Comparison of ENCODE assay signal across 8 cellular contexts in the genomic region with DNA sequence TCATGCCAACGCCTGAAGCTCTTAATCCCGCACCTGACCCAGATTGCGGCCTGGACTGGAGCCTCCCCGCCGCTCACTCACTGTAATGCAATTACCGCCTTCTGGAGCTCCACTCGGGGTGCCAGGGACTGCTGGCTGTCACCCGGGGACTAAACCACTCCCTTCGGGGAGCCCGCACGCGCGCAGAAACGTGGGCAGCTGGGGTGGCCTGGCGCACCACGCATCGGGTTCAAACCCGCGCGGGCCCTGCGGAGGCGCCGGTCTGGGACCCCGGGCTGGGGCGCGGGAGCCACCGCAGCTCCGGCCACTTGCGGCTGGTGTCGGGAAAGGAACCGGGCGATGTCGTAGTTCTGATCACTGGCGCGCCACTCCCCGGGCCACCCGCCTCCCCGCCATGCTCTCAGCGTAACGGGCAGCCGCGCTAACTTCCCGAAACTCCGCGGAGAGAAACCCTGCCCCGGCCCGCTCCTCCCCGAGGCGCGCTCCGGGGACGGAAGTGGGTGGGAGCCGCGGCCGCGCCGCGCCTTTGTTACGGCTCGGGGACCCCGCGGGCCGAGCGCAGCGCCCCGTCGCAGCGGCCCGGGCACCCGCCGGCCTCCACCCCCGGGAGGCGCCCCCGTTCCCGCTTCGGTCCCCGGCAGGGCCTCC.
DNase-seq lines count a peak whose midpoint lies in the region; ATAC-seq, FAIRE-seq and TF ChIP-seq lines count a peak whose summit lies in the region.

No MANE protein-coding gene starts in this region.

- H3K9ac ChIP-seq in GM12878 (ENCODE audit: control insufficient read depth, insufficient read depth, low read length), result no peak overlapping the region
- H3K9ac ChIP-seq in smooth muscle cell (ENCODE audit: low read depth), result peak overlapping the region; percentile 76

- H3K27me3 ChIP-seq in BJ (ENCODE audit: control insufficient read depth, insufficient read depth, low read length) (peaks cover 9% of the 10 kb centered on the region), GM12878 (replicated peaks in 1 of 2; ENCODE audit: control insufficient read depth in 2 of 2, insufficient read depth in 2 of 2, low read length in 1 of 2) (peaks cover 1 to 10% of the 10 kb centered on the region in 2 experiments), smooth muscle cell (ENCODE audit: low read depth) (no peaks in the 10 kb centered on the region)

- peak overlapping the region; percentile 71 for H3K4me3 ChIP-seq in BJ (ENCODE audit: low read depth, low read length)
- H3K4me3 ChIP-seq in GM12878, result peak overlapping the region; percentile 53; the same call in 1 of the 2 replicates
- peak overlapping the region; percentile 78 for H3K4me3 ChIP-seq in iPS-18c (ENCODE audit: insufficient read depth, low read depth, low read length)
- H3K4me3 ChIP-seq in smooth muscle cell, result peak overlapping the region; percentile 77

- H3K36me3 ChIP-seq in BJ (ENCODE audit: control insufficient read depth, insufficient read depth, low read length) (no peaks in the 10 kb centered on the region), GM12878 (ENCODE audit: control insufficient read depth in 2 of 2, insufficient read depth in 2 of 2, low read length in 1 of 2) (no peaks in the 10 kb centered on the region), smooth muscle cell (ENCODE audit: low read depth) (no peaks in the 10 kb centered on the region)

- TF ChIP-seq CTCF in BJ (IDR thresholded peaks at IDR 0.05; ENCODE audit: insufficient read depth, low read depth, low read length) (no peak), GM12878 (IDR thresholded peaks at IDR 0.05 in 2 of 3, conservative IDR thresholded peaks at IDR 0.05 in 1 of 3; ENCODE audit: control insufficient read depth in 2 of 3, extremely low read depth in 1 of 3, insufficient read depth in 1 of 3, low read depth in 3 of 3, low read length in 3 of 3) (no peak), smooth muscle cell (IDR thresholded peaks at IDR 0.05; ENCODE audit: borderline replicate concordance, insufficient read depth, poor library complexity, severe bottlenecking) (no peak)

- in situ Hi-C loops in GM12878 (cut with MboI), result no loop called here

- BruUV-seq in GM12878 (replicated peaks; lab: Mats Ljungman, UMichigan), result no TSS peak

- ATAC-seq in GM19324 (IDR thresholded peaks at IDR 0.05; ENCODE audit: low FRiP score, unreplicated experiment) (peak; percentile 52), HG03432 (IDR thresholded peaks at IDR 0.05; ENCODE audit: unreplicated experiment) (peak; percentile 52), GM12878 (peak; percentile 63)

- WGBS in GM12878 (ENCODE audit: insufficient coverage, insufficient replicate concordance, low lambda C conversion rate, missing lambda C conversion rate), result 15% methylated on average over 59 of the region's 77 CpGs
- 2% methylated on average over 52 of the region's 77 CpGs for WGBS in smooth muscle cell (ENCODE audit: low lambda C conversion rate)

- TF ChIP-seq EP300 in GM12878 (IDR thresholded peaks at IDR 0.05; ENCODE audit: borderline replicate concordance in 1 of 2, control insufficient read depth in 1 of 2, low read depth in 2 of 2, low read length in 2 of 2), result no peak

- TF ChIP-seq POLR2A in GM12878 (IDR thresholded peaks at IDR 0.05; ENCODE audit: low read depth, low read length), result no peak

- no peak overlapping the region for H3K27ac ChIP-seq in GM12878 (ENCODE audit: control insufficient read depth, insufficient read depth)
- peak overlapping the region; percentile 50 for H3K27ac ChIP-seq in smooth muscle cell (ENCODE audit: low read depth)

- H3K4me1 ChIP-seq in GM12878 (ENCODE audit: control insufficient read depth, insufficient read depth, low read length), result no peaks in the 10 kb centered on the region
- peaks cover 39% of the 10 kb centered on the region for H3K4me1 ChIP-seq in smooth muscle cell (ENCODE audit: low read depth)

- peak overlapping the region; percentile 23; the same call in 1 of the 2 replicates for H2AFZ ChIP-seq in GM12878 (ENCODE audit: control insufficient read depth, low read depth, low read length)
- peak overlapping the region; percentile 63 for H2AFZ ChIP-seq in smooth muscle cell (ENCODE audit: low read depth)

- intact Hi-C loops in GM12878 (cut with micrococcal nuclease; ENCODE audit: unreplicated experiment), result loop anchor here (2.0 to 5.0 kb wide), 2 partner anchors 100 to 288 kb away; a partner anchor contains a TSS

- no peak for TF ChIP-seq RAD21 in GM12878 (IDR thresholded peaks at IDR 0.05; ENCODE audit: insufficient read depth, low read depth, low read length)

- POLR2A ChIA-PET in BJ (lab: Charles Lee) (no interaction called here), GM12878 (lab: Charles Lee) (interaction anchor here (0.9 kb wide), 1 partner anchor 87 kb away, joined by 3 read pairs; no protein-coding TSS in a partner anchor)

- no peak for DNase-seq in BJ (ENCODE audit: low read depth)
- DNase-seq in T-helper 1 cell, result peak; percentile 14 to 54 (median 34)
- no peak for DNase-seq in GM12878 (ENCODE audit: low read depth, low spot score)
- DNase-seq in smooth muscle cell (lab: John Stamatoyannopoulos, UW; ENCODE audit: unreplicated experiment), result peak; percentile 59
- DNase-seq in HCEC 1CT, result no peak

- H3K79me2 ChIP-seq in GM12878 (ENCODE audit: control insufficient read depth, insufficient read depth, low read length) (no peaks in the 10 kb centered on the region), smooth muscle cell (ENCODE audit: low read depth) (peaks cover 45% of the 10 kb centered on the region)

- CTCF ChIA-PET in BJ (lab: Yijun Ruan, JAX) (interaction anchor here (0.6 to 3.0 kb wide), 15 partner anchors 9 to 216 kb away, joined by 3 to 14 read pairs (median 4); no protein-coding TSS in a partner anchor), GM12878 (lab: Yijun Ruan, JAX) (interaction anchor here (0.7 to 3.0 kb wide), 6 partner anchors 9 to 289 kb away, joined by 3 to 13 read pairs (median 3); no protein-coding TSS in a partner anchor)

- FAIRE-seq in GM12878 (lab: Jason Lieb, UNC), result no peak

- RAD21 ChIA-PET in GM12878 (lab: Charles Lee; ENCODE audit: unreplicated experiment), result interaction anchor here (0.7 to 2.7 kb wide), 10 partner anchors 35 to 223 kb away, joined by 3 to 13 read pairs (median 3); a partner anchor contains a TSS

- H3K4me2 ChIP-seq in GM12878 (ENCODE audit: control insufficient read depth, insufficient read depth) (peak overlapping the region; percentile 45; the same call in 1 of the 2 replicates), smooth muscle cell (peak overlapping the region; percentile 95)

- no peaks in the 10 kb centered on the region for H4K20me1 ChIP-seq in GM12878 (ENCODE audit: control insufficient read depth, insufficient read depth)
- peaks cover 47% of the 10 kb centered on the region for H4K20me1 ChIP-seq in smooth muscle cell (ENCODE audit: low read depth)

- SMC1A ChIA-PET in GM12878 (lab: Charles Lee; ENCODE audit: uncharacterized antibody, unreplicated experiment), result interaction anchor here (0.9 to 3.0 kb wide), 4 partner anchors 10 to 205 kb away, joined by 3 to 12 read pairs (median 8); no protein-coding TSS in a partner anchor

- H3K9me3 ChIP-seq in GM12878 (replicated peaks; ENCODE audit: control insufficient read depth, insufficient read depth, low read length) (no peaks in the 10 kb centered on the region), iPS-18c (ENCODE audit: control insufficient read depth, insufficient read depth, low read length) (no peaks in the 10 kb centered on the region), smooth muscle cell (replicated peaks; ENCODE audit: low read depth) (no peaks in the 10 kb centered on the region)

- H3F3A ChIP-seq in smooth muscle cell (ENCODE audit: low read depth), result peaks cover 6% of the 10 kb centered on the region

TF ChIP-seq in GM12878, 131 proteins besides CTCF, POLR2A, EP300 and RAD21 (continues in another document):
- TF ChIP-seq, protein P1, sequence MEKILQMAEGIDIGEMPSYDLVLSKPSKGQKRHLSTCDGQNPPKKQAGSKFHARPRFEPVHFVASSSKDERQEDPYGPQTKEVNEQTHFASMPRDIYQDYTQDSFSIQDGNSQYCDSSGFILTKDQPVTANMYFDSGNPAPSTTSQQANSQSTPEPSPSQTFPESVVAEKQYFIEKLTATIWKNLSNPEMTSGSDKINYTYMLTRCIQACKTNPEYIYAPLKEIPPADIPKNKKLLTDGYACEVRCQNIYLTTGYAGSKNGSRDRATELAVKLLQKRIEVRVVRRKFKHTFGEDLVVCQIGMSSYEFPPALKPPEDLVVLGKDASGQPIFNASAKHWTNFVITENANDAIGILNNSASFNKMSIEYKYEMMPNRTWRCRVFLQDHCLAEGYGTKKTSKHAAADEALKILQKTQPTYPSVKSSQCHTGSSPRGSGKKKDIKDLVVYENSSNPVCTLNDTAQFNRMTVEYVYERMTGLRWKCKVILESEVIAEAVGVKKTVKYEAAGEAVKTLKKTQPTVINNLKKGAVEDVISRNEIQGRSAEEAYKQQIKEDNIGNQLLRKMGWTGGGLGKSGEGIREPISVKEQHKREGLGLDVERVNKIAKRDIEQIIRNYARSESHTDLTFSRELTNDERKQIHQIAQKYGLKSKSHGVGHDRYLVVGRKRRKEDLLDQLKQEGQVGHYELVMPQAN (conservative IDR thresholded peaks at IDR 0.05), result no peak
- no peak for TF ChIP-seq FOXK2 (IDR thresholded peaks at IDR 0.05)
- no peak for TF ChIP-seq PAX5 (IDR thresholded peaks at IDR 0.05; ENCODE audit: borderline replicate concordance, low read depth, low read length)
- peak; percentile 4 for TF ChIP-seq HDAC6 (IDR thresholded peaks at IDR 0.05; ENCODE audit: unreplicated experiment)
- TF ChIP-seq KDM1A (IDR thresholded peaks at IDR 0.05; ENCODE audit: borderline replicate concordance), result no peak
- TF ChIP-seq GABPA (IDR thresholded peaks at IDR 0.05; ENCODE audit: low read depth), result no peak
- TF ChIP-seq RBBP5 (conservative IDR thresholded peaks at IDR 0.05), result no peak

Comparison
In these comparisons a context has a peak if more than half of its experiments do, and no peak if none do; other contexts are left out.
1. DNase-seq: peak in T-helper 1 cell (5 of 5) and smooth muscle cell (single experiment); none in BJ (single experiment), GM12878 (single experiment) and HCEC 1CT (single experiment).
2. Peak in every context shown above with its lines, with median percentiles within 50 percentile points of each other: H3K4me3 ChIP-seq and ATAC-seq.